Comparison of ENCODE assay signal across 1 cellular context in the genomic region with DNA sequence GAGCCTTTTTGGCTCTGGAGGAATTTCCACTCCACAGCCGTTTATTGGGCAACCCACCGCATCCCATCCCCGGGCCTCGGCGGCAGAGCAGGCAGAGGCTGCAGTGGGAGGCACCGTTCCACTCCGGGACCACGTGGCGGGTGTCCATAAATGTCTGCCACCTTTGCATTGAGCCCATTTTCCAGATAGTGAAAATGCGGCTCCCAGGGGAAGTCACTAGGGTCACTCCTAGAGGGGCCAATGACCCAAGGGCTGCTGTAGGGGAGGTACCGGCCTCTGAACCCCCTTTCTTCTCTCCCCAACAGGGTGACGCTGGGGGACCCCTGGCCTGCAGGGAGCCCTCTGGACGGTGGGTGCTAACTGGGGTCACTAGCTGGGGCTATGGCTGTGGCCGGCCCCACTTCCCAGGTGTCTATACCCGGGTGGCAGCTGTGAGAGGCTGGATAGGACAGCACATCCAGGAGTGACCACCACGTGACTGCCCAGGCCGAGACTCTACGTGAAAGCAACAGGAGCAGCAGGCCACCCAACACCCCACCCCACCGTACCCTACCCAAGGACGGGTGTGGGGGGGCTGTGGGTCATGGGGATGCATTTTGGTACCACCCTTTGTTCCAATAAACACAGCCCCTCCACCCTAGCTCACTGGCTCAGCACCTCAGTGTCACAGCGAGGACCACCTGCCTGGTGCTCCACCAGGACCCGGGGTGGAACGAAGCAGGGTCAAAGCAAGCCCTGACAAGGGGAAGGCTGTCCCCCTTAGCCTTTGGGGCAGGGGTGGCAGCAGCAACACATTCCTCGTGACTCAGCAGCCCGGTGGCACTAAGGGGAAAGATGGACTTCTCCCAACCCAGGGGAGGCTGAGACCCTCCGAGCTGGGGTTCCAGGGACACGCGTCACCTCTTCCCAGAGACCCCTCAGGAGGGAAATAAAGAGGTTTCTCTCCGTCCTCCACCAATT.
TF ChIP-seq lines count a peak whose summit lies in the region.

No MANE protein-coding gene starts in this region.

TF ChIP-seq in liver, 16 proteins besides CTCF, POLR2A, EP300 and RAD21 (continued from another document):
- TF ChIP-seq, protein P1, sequence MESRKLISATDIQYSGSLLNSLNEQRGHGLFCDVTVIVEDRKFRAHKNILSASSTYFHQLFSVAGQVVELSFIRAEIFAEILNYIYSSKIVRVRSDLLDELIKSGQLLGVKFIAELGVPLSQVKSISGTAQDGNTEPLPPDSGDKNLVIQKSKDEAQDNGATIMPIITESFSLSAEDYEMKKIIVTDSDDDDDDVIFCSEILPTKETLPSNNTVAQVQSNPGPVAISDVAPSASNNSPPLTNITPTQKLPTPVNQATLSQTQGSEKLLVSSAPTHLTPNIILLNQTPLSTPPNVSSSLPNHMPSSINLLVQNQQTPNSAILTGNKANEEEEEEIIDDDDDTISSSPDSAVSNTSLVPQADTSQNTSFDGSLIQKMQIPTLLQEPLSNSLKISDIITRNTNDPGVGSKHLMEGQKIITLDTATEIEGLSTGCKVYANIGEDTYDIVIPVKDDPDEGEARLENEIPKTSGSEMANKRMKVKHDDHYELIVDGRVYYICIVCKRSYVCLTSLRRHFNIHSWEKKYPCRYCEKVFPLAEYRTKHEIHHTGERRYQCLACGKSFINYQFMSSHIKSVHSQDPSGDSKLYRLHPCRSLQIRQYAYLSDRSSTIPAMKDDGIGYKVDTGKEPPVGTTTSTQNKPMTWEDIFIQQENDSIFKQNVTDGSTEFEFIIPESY (IDR thresholded peaks at IDR 0.05) = no peak
- TF ChIP-seq, protein P2, sequence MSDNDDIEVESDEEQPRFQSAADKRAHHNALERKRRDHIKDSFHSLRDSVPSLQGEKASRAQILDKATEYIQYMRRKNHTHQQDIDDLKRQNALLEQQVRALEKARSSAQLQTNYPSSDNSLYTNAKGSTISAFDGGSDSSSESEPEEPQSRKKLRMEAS (IDR thresholded peaks at IDR 0.05) = no peak
- TF ChIP-seq EGR1 (IDR thresholded peaks at IDR 0.05; ENCODE audit: low read depth in 2 of 2) = no peak
